7 cellular contexts compared by ENCODE assay signal in genomic region chr1:109473284-109474057, GRCh38. TPM values are rescaled to one million over a fixed set of nuclear protein-coding genes. Genes with fewer than 3 reads are reported as not detected.
"Had no signal": no experiment of that assay in that cellular context is flagged by ENCODE, and none has a peak within 500 bp of the region (broad histone marks: within the 10 kb centered on the region; RNA-seq: fewer than 3 reads in every experiment).

No MANE protein-coding gene starts in this region.

RNA-seq across cellular contexts. Expression of gene SYPL2, which starts 7.1 kb away (rescaled TPM):
- total RNA-seq: activated CD4-positive, alpha-beta memory T cell treated with anti-CD3 and anti-CD28 coated beads for 36 hours; activated CD8-positive, alpha-beta T cell treated with anti-CD3 and anti-CD28 coated beads, Interleukin-2, amount 10 ng/mL, durations not matched to agents 7 days and 5 days; activated T-helper 17 cell treated with anti-CD3 and anti-CD28 coated beads, Interleukin-2, amount 50 U/mL, for 72 hours; bronchial epithelial cell; foreskin keratinocyte; glomerular endothelial cell; T-helper 1 cell treated with Interleukin-12 subunit alpha and Interleukin-12 subunit beta and Interleukin-4 antibody, amounts not matched to agents 30 ng/mL and 1 ng/mL, for 36 hours had no signal
- polyA plus RNA-seq: foreskin keratinocyte had no signal
